In genomic region chr2:65437392-65438135, GRCh38 we compare ENCODE assay signal across 10 cellular contexts. TPM values are rescaled to one million over a fixed set of nuclear protein-coding genes. Genes with fewer than 3 reads are reported as not detected.
DNase-seq lines count a peak whose midpoint lies in the region; ATAC-seq and TF ChIP-seq lines count a peak whose summit lies in the region.
"Had no signal": no experiment of that assay in that cellular context is flagged by ENCODE, and none has a peak within 500 bp of the region (broad histone marks: within the 10 kb centered on the region; RNA-seq: fewer than 3 reads in every experiment).

No MANE protein-coding gene starts in this region.

- BruUV-seq in OCI-LY7 (replicated peaks; lab: Mats Ljungman, UMichigan): no TSS peak

- ATAC-seq in GM21576 (IDR thresholded peaks at IDR 0.05; ENCODE audit: unreplicated experiment): no peak

- no peaks in the 10 kb centered on the region for H3K79me2 ChIP-seq in OCI-LY7 (ENCODE audit: insufficient read depth, low read depth, low read length)
- H3K79me2 ChIP-seq in neural progenitor cell (ENCODE audit: low read depth): no peaks in the 10 kb centered on the region

- no peaks in the 10 kb centered on the region for H3K9me3 ChIP-seq in BE2C
- no peaks in the 10 kb centered on the region for H3K9me3 ChIP-seq in OCI-LY7 (ENCODE audit: low read length)
- H3K9me3 ChIP-seq in endodermal cell (ENCODE audit: control insufficient read depth, low read length): no peaks in the 10 kb centered on the region
- H3K9me3 ChIP-seq in neural progenitor cell (ENCODE audit: low read depth): no peaks in the 10 kb centered on the region
- H3K9me3 ChIP-seq: testis had no signal

- peak overlapping the region; percentile 77 for H3K4me3 Mint-ChIP-seq in endodermal cell
- peak overlapping the region; percentile 97 for H3K4me3 Mint-ChIP-seq in neural progenitor cell

- TF ChIP-seq CTCF in BE2C (IDR thresholded peaks at IDR 0.05; ENCODE audit: low read depth, low read length) (no peak), OCI-LY7 (conservative IDR thresholded peaks at IDR 0.05; ENCODE audit: low read length) (no peak), endodermal cell (conservative IDR thresholded peaks at IDR 0.05) (no peak), neural progenitor cell (IDR thresholded peaks at IDR 0.05) (no peak)

- H2AFZ ChIP-seq in OCI-LY7 (ENCODE audit: low read length): peak overlapping the region; percentile 93; the same call in 1 of the 2 replicates
- H2AFZ ChIP-seq in neural progenitor cell (replicated peaks): no peak overlapping the region

- peak; percentile 41 for DNase-seq in BE2C
- DNase-seq in OCI-LY7 (ENCODE audit: low spot score): no peak
- DNase-seq in endodermal cell: peak; percentile 89
- peak; percentile 90 for DNase-seq in neural progenitor cell (ENCODE audit: low spot score)
- DNase-seq in NCI-H526 treated with DMSO at 0.1 percent for 48 hours (lab: John Stamatoyannopoulos, UW): no peak
- no peak for DNase-seq in EL
- no peak for DNase-seq in SKM-1 treated with dmso at 0.1 percent for 144 hours (lab: John Stamatoyannopoulos, UW; ENCODE audit: unreplicated experiment)
- DNase-seq: DMS 273 treated with DMSO at 0.1 percent for 48 hours, testis had no signal

- H3F3A ChIP-seq in neural progenitor cell (ENCODE audit: low read depth): peaks cover 41% of the 10 kb centered on the region

- 4 to 6% methylated on average over 6 to 9 of the region's 9 CpGs for WGBS in endodermal cell (ENCODE audit: insufficient coverage in 1 of 2, insufficient read length in 1 of 2), 2 experiments

- CTCF ChIA-PET in OCI-LY7 (lab: Charles Lee; ENCODE audit: unreplicated experiment): interaction anchor here (0.6 kb wide), 1 partner anchor 307 kb away, joined by 5 read pairs; no protein-coding TSS in a partner anchor

- H3K27me3 Mint-ChIP-seq in endodermal cell (ENCODE audit: insufficient read depth) (peaks cover 12% of the 10 kb centered on the region), neural progenitor cell (ENCODE audit: insufficient read depth, low read depth) (no peaks in the 10 kb centered on the region)

- no peaks in the 10 kb centered on the region for H3K36me3 ChIP-seq in BE2C
- H3K36me3 ChIP-seq in OCI-LY7 (ENCODE audit: insufficient read depth, low read length): no peaks in the 10 kb centered on the region
- no peaks in the 10 kb centered on the region for H3K36me3 ChIP-seq in endodermal cell (ENCODE audit: control insufficient read depth, insufficient read depth, low read length)
- no peaks in the 10 kb centered on the region for H3K36me3 ChIP-seq in neural progenitor cell

- H3K4me1 ChIP-seq in BE2C (peaks cover 8% of the 10 kb centered on the region), OCI-LY7 (ENCODE audit: insufficient read depth, low read length, poor library complexity, severe bottlenecking) (peaks cover 38% of the 10 kb centered on the region), endodermal cell (ENCODE audit: control insufficient read depth, insufficient read depth, low read length) (peaks cover 12% of the 10 kb centered on the region), neural progenitor cell (peaks cover 29% of the 10 kb centered on the region)

- POLR2A ChIA-PET in OCI-LY7 (lab: Charles Lee): interaction anchor here (1.1 to 1.4 kb wide), 6 partner anchors 10 to 144 kb away, joined by 3 to 5 read pairs (median 4); no protein-coding TSS in a partner anchor

- no peaks in the 10 kb centered on the region for H4K20me1 ChIP-seq in OCI-LY7 (ENCODE audit: insufficient read depth, low read length)
- peaks cover 22% of the 10 kb centered on the region for H4K20me1 ChIP-seq in neural progenitor cell (ENCODE audit: low read depth)

- H3K4me2 ChIP-seq in OCI-LY7 (ENCODE audit: low read length) (peak overlapping the region; percentile 83), neural progenitor cell (peak overlapping the region; percentile 87)

- peak overlapping the region; percentile 95 for H3K27ac Mint-ChIP-seq in endodermal cell
- H3K27ac Mint-ChIP-seq in neural progenitor cell: peak overlapping the region; percentile 46

- peaks cover 37% of the 10 kb centered on the region for H3K4me1 Mint-ChIP-seq in endodermal cell
- H3K4me1 Mint-ChIP-seq in neural progenitor cell: peaks cover 49% of the 10 kb centered on the region

- no peaks in the 10 kb centered on the region for H3K9me3 Mint-ChIP-seq in endodermal cell
- H3K9me3 Mint-ChIP-seq in neural progenitor cell: no peaks in the 10 kb centered on the region

- peak overlapping the region; percentile 69; the same call in 1 of the 2 replicates for H3K4me3 ChIP-seq in BE2C (ENCODE audit: low read depth, low read length)
- H3K4me3 ChIP-seq in OCI-LY7 (ENCODE audit: low read depth, low read length, poor library complexity, severe bottlenecking): peak overlapping the region; percentile 75
- H3K4me3 ChIP-seq in endodermal cell (ENCODE audit: low read length): peak overlapping the region; percentile 87
- H3K4me3 ChIP-seq in neural progenitor cell: peak overlapping the region; percentile 74

- no peak overlapping the region for H3K9ac ChIP-seq in endodermal cell (ENCODE audit: extremely low read depth, low read length, poor library complexity, severe bottlenecking)
- no peak overlapping the region for H3K9ac ChIP-seq in neural progenitor cell

- H3K36me3 Mint-ChIP-seq in endodermal cell (ENCODE audit: low read depth): no peaks in the 10 kb centered on the region
- peaks cover 3% of the 10 kb centered on the region for H3K36me3 Mint-ChIP-seq in neural progenitor cell

- H3K9me2 ChIP-seq in OCI-LY7 (ENCODE audit: insufficient read depth, low read length): no peaks in the 10 kb centered on the region

- H3K27me3 ChIP-seq in BE2C: no peaks in the 10 kb centered on the region
- H3K27me3 ChIP-seq in endodermal cell (ENCODE audit: control insufficient read depth, insufficient read depth, low read length, poor library complexity, severe bottlenecking): no peaks in the 10 kb centered on the region
- H3K27me3 ChIP-seq in neural progenitor cell: peaks cover 53% of the 10 kb centered on the region
- H3K27me3 ChIP-seq: testis had no signal

- H3K27ac ChIP-seq in OCI-LY7 (ENCODE audit: low read depth, low read length, poor library complexity, severe bottlenecking) (peak overlapping the region; percentile 69), endodermal cell (ENCODE audit: low read depth, low read length) (peak overlapping the region; percentile 61), neural progenitor cell (peak overlapping the region; percentile 75)

- intact Hi-C loops in OCI-LY7 (cut with micrococcal nuclease; ENCODE audit: unreplicated experiment): loop anchor here (5.0 kb wide), 1 partner anchor 380 kb away; the partner anchor contains the start of gene CEP68

RNA-seq across cellular contexts. Expression of gene SPRED2, which starts 5.2 kb away (rescaled TPM):
- 82.1 TPM for polyA plus RNA-seq in BE2C (2012; ENCODE audit: insufficient read depth, insufficient read length, low read depth)
- 4.9 and 8.0 TPM in 2 replicates for total RNA-seq in OCI-LY7 (2014; rRNA removed; shearing (Covaris generic))
- total RNA-seq in OCI-LY7 (2022) (41.9 and 49.1 TPM in 2 replicates), endodermal cell (10 to 100 TPM; 60.3 to 70.1 TPM), neural progenitor cell (ENCODE audit: low replicate concordance) (11.6 and 13.5 TPM in 2 replicates)
- polyA plus RNA-seq in endodermal cell (2013, experiment 1 of 2): 29.4 TPM
- polyA plus RNA-seq in endodermal cell (2013, experiment 2 of 2): 27.9 TPM

Comparison
In these comparisons a context has a peak if more than half of its experiments do, and no peak if none do; other contexts are left out.
1. DNase-seq: peak in BE2C (single experiment), endodermal cell (single experiment) and neural progenitor cell (single experiment); none in OCI-LY7 (single experiment), NCI-H526 treated with DMSO at 0.1 percent for 48 hours (single experiment), EL (single experiment) and SKM-1 treated with dmso at 0.1 percent for 144 hours (single experiment).
2. Peak in every context shown above with its lines, with median percentiles within 50 percentile points of each other: H3K4me3 ChIP-seq and H3K27ac ChIP-seq.